In the genomic region with DNA sequence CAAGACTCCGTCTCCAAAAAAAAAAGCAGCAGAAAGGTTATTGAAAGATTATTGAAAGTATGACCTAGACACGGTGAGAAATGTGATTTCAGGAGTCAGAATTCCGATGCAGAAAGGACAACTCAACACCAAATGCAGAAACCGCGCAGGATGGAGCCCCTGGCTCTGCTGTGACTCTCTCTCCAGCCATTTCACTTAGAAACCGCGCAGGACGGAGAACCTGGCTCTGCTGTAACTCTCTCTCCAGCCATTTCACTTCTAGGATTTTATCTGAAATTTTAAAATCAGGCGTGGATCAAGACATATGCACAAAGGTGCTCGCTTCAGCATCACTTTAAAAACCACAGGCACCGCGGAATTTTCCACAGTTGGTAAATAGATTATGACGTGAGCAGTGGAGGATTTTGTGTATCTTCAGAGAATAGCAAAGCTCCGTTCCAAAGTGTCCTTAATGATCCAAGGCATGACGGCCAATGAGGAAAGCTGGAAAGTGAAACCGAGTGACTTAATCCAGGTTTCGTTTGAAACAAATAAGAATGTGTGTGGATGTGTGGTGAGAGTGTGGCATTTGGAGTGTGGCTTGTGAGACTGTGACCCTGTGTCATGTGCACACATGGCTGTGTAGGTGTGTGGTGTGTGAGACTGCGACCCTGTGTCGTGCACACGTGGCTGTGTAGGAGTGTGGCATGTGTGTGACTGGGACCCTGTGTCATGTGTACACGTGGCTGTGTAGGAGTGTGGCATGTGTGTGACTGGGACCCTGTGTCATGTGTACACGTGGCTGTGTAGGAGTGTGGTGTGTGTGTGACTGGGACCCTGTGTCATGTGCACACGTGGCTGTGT, we compare ENCODE assay signal across 1 cellular context.
TF ChIP-seq lines count a peak whose summit lies in the region.

No MANE protein-coding gene starts in this region.

TF ChIP-seq in SK-N-SH treated with all-trans-retinoic acid at 6 μM for 48 hours, 23 proteins besides CTCF, POLR2A, EP300 and RAD21 (continued from another document):
- TF ChIP-seq, protein P1, sequence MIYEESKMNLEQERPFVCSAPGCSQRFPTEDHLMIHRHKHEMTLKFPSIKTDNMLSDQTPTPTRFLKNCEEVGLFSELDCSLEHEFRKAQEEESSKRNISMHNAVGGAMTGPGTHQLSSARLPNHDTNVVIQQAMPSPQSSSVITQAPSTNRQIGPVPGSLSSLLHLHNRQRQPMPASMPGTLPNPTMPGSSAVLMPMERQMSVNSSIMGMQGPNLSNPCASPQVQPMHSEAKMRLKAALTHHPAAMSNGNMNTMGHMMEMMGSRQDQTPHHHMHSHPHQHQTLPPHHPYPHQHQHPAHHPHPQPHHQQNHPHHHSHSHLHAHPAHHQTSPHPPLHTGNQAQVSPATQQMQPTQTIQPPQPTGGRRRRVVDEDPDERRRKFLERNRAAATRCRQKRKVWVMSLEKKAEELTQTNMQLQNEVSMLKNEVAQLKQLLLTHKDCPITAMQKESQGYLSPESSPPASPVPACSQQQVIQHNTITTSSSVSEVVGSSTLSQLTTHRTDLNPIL (CRISPR knock-in tag; IDR thresholded peaks at IDR 0.05; ENCODE audit: low read depth) = no peak
- TF ChIP-seq, protein P2, sequence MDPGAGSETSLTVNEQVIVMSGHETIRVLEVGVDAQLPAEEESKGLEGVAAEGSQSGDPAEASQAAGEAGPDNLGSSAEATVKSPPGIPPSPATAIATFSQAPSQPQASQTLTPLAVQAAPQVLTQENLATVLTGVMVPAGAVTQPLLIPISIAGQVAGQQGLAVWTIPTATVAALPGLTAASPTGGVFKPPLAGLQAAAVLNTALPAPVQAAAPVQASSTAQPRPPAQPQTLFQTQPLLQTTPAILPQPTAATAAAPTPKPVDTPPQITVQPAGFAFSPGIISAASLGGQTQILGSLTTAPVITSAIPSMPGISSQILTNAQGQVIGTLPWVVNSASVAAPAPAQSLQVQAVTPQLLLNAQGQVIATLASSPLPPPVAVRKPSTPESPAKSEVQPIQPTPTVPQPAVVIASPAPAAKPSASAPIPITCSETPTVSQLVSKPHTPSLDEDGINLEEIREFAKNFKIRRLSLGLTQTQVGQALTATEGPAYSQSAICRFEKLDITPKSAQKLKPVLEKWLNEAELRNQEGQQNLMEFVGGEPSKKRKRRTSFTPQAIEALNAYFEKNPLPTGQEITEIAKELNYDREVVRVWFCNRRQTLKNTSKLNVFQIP (CRISPR knock-in tag; IDR thresholded peaks at IDR 0.05; ENCODE audit: borderline replicate concordance, low read depth) = no peak
- no peak for TF ChIP-seq ZC3H10 (CRISPR knock-in tag; IDR thresholded peaks at IDR 0.05)
- no peak for TF ChIP-seq OSR1 (CRISPR knock-in tag; IDR thresholded peaks at IDR 0.05)
- no peak for TF ChIP-seq ISL1 (CRISPR knock-in tag; IDR thresholded peaks at IDR 0.05)
- TF ChIP-seq TCF4 (CRISPR knock-in tag; IDR thresholded peaks at IDR 0.05; ENCODE audit: borderline replicate concordance) = no peak
- TF ChIP-seq, protein P3, sequence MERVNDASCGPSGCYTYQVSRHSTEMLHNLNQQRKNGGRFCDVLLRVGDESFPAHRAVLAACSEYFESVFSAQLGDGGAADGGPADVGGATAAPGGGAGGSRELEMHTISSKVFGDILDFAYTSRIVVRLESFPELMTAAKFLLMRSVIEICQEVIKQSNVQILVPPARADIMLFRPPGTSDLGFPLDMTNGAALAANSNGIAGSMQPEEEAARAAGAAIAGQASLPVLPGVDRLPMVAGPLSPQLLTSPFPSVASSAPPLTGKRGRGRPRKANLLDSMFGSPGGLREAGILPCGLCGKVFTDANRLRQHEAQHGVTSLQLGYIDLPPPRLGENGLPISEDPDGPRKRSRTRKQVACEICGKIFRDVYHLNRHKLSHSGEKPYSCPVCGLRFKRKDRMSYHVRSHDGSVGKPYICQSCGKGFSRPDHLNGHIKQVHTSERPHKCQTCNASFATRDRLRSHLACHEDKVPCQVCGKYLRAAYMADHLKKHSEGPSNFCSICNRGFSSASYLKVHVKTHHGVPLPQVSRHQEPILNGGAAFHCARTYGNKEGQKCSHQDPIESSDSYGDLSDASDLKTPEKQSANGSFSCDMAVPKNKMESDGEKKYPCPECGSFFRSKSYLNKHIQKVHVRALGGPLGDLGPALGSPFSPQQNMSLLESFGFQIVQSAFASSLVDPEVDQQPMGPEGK (CRISPR knock-in tag; IDR thresholded peaks at IDR 0.05; ENCODE audit: borderline replicate concordance) = no peak
- TF ChIP-seq BACH2 (CRISPR knock-in tag; IDR thresholded peaks at IDR 0.05; ENCODE audit: borderline replicate concordance) = no peak
- TF ChIP-seq ZFP30 (CRISPR knock-in tag; IDR thresholded peaks at IDR 0.05) = no peak
